In the genomic region with DNA sequence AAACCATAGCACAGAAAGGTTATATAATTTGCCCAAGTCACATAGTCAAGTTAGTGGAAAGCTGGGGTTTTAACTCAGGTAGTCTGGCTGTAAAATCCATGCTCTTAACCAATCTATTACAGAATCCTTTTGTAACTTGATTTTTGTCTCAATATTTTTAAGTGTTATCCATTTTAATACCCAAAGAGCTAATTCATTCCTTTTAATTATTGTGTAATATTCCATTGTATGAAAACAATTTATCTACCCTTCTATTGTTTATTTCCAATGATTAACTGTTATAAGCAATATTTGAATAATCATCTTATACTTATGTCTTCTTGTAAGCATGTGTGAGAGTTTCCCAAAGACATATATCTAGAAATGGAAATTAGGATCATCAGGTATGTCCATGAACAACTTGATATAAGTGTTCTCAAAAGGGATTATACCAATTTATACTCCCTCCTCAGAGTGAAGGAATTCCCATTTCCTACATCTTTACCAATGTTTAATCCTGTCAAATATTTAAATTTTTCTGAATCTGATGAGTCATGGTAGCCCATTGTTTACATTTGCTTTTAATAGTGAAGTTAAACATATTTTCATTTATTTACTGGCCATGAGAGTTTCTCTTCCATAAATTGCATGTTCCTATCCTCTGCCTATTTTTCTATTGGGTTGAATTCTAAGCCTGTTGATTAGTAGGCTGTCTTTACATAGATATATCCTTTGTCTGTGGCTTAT, we compare ENCODE assay signal across 19 cellular contexts. TPM values are rescaled to one million over a fixed set of nuclear protein-coding genes. Genes with fewer than 3 reads are reported as not detected.
DNase-seq lines count a peak whose midpoint lies in the region; ATAC-seq, FAIRE-seq and TF ChIP-seq lines count a peak whose summit lies in the region.
"Had no signal": no experiment of that assay in that cellular context is flagged by ENCODE, and none has a peak within 500 bp of the region (broad histone marks: within the 10 kb centered on the region; RNA-seq: fewer than 3 reads in every experiment).

No MANE protein-coding gene starts in this region.

- H3K27ac ChIP-seq in HepG2 (ENCODE audit: extremely low read length, insufficient read depth, low read length) (no peak overlapping the region), right lobe of liver (no peak overlapping the region), PC-9 (no peak overlapping the region), endothelial cell of umbilical vein (ENCODE audit: insufficient read depth, low read depth, low read length) (no peak overlapping the region), caudate nucleus (ENCODE audit: low read depth, low read length) (no peak overlapping the region)
- H3K27ac ChIP-seq: C4-2B had no signal

- dilution Hi-C loops in endothelial cell of umbilical vein (cut with MboI; ENCODE audit: extremely low pct_ligation_motif_present, low sequenced_read_pairs): no loop called here

- BruUV-seq in HepG2 (replicated peaks; lab: Mats Ljungman, UMichigan) (no TSS peak), PC-9 (replicated peaks; lab: Mats Ljungman, UMichigan) (no TSS peak), endothelial cell of umbilical vein (replicated peaks; lab: Mats Ljungman, UMichigan) (no TSS peak)

- no peak for DNase-seq in HepG2 (ENCODE audit: low spot score)
- no peak for DNase-seq in right lobe of liver
- DNase-seq in PC-9: no peak
- DNase-seq in endothelial cell of umbilical vein (ENCODE audit: low read depth, low spot score): no peak
- DNase-seq in stimulated activated CD4-positive, alpha-beta T cell treated with anti-CD3 and anti-CD28 coated beads, Interleukin-4, amount 100 ng/mL, for 24 hours: no peak
- no peak for DNase-seq in caudate nucleus (lab: John Stamatoyannopoulos, UW)
- DNase-seq in activated CD4-positive, CD25-positive, alpha-beta regulatory T cell (lab: John Stamatoyannopoulos, UW): no peak
- DNase-seq: BE2C; CD4-positive, alpha-beta memory T cell; DMS153; HCEC 1CT; HFFc6; KG1 had no signal

- TF ChIP-seq EP300 in HepG2 (IDR thresholded peaks at IDR 0.05; ENCODE audit: low read depth in 2 of 2, low read length in 2 of 2) (no peak), HepG2 (CRISPR knock-in tag; IDR thresholded peaks at IDR 0.05; ENCODE audit: borderline replicate concordance) (no peak)

- H3K9me2 ChIP-seq in PC-9 (ENCODE audit: insufficient read depth): no peaks in the 10 kb centered on the region

- H3K4me3 ChIP-seq in HepG2 (replicated peaks in 1 of 3; ENCODE audit: insufficient read depth in 1 of 3, low read depth in 2 of 3, low read length in 3 of 3) (no peak overlapping the region), right lobe of liver (no peak overlapping the region), PC-9 (no peak overlapping the region), endothelial cell of umbilical vein (replicated peaks in 1 of 3; ENCODE audit: insufficient read depth in 1 of 3, low read depth in 1 of 3, low read length in 3 of 3) (no peak overlapping the region)

- H3K27me3 ChIP-seq in HepG2 (ENCODE audit: control insufficient read depth in 1 of 2, insufficient read depth in 2 of 2, low read length in 2 of 2): no peaks in the 10 kb centered on the region
- H3K27me3 ChIP-seq in right lobe of liver: no peaks in the 10 kb centered on the region
- H3K27me3 ChIP-seq in PC-9 (ENCODE audit: insufficient read depth, low read depth): no peaks in the 10 kb centered on the region
- no peaks in the 10 kb centered on the region for H3K27me3 ChIP-seq in endothelial cell of umbilical vein (ENCODE audit: control insufficient read depth in 2 of 2, insufficient read depth in 2 of 2, low read length in 2 of 2)
- H3K27me3 ChIP-seq: BE2C had no signal

- H2AFZ ChIP-seq in HepG2 (ENCODE audit: low read length) (no peak overlapping the region), PC-9 (peak overlapping the region; percentile 12; the same call in 1 of the 2 replicates), endothelial cell of umbilical vein (ENCODE audit: low read depth, low read length) (no peak overlapping the region)

- no peaks in the 10 kb centered on the region for H4K20me1 ChIP-seq in HepG2 (ENCODE audit: insufficient read depth, low read length)
- no peaks in the 10 kb centered on the region for H4K20me1 ChIP-seq in PC-9 (ENCODE audit: insufficient read depth)
- H4K20me1 ChIP-seq in endothelial cell of umbilical vein (replicated peaks; ENCODE audit: control insufficient read depth, extremely low read depth, insufficient read depth, low read length): no peaks in the 10 kb centered on the region

- CTCF ChIA-PET in HepG2 (lab: Yijun Ruan, JAX; ENCODE audit: low intra/inter-chr PET ratio, low total read pairs): no interaction called here
- CTCF ChIA-PET in PC-9 (lab: Charles Lee): no interaction called here
- CTCF ChIA-PET in endothelial cell of umbilical vein (lab: Charles Lee): interaction anchor here (0.6 to 1.6 kb wide), 3 partner anchors 21 to 36 kb away, joined by 3 read pairs; partner anchors contain the start of gene ANKRD45

- ATAC-seq in HepG2 (no peak), right lobe of liver (no peak)

- no peak for TF ChIP-seq RAD21 in HepG2 (CRISPR knock-in tag; IDR thresholded peaks at IDR 0.05)

- in situ Hi-C loops in HepG2 (cut with HindIII; ENCODE audit: extremely low pct_ligation_motif_present, low pct_unique_long_range_greater_than_20kb): no loop called here

- FAIRE-seq in HepG2 (lab: Jason Lieb, UNC): no peak
- no peak for FAIRE-seq in endothelial cell of umbilical vein (lab: Jason Lieb, UNC)
- FAIRE-seq: A204.1, D721Med, HTR-8/SVneo had no signal

- no peaks in the 10 kb centered on the region for H3K4me1 ChIP-seq in HepG2 (ENCODE audit: insufficient read depth, low read length)
- H3K4me1 ChIP-seq in right lobe of liver: no peaks in the 10 kb centered on the region
- peaks cover 5% of the 10 kb centered on the region; the same call in 1 of the 2 replicates for H3K4me1 ChIP-seq in PC-9 (replicated peaks; ENCODE audit: insufficient read depth)
- no peaks in the 10 kb centered on the region for H3K4me1 ChIP-seq in endothelial cell of umbilical vein (ENCODE audit: control insufficient read depth, extremely low read depth, insufficient read depth, low read length)
- H3K4me1 ChIP-seq: BE2C had no signal

- no peaks in the 10 kb centered on the region for H3K36me3 ChIP-seq in HepG2 (replicated peaks in 1 of 2; ENCODE audit: control insufficient read depth in 1 of 2, insufficient read depth in 2 of 2, low read length in 2 of 2)
- no peaks in the 10 kb centered on the region for H3K36me3 ChIP-seq in right lobe of liver
- no peaks in the 10 kb centered on the region for H3K36me3 ChIP-seq in PC-9 (ENCODE audit: low read depth)
- H3K36me3 ChIP-seq in endothelial cell of umbilical vein (ENCODE audit: control insufficient read depth in 2 of 2, extremely low read depth in 1 of 2, insufficient read depth in 2 of 2, low read length in 2 of 2): no peaks in the 10 kb centered on the region
- H3K36me3 ChIP-seq: BE2C had no signal

- TF ChIP-seq CTCF in HepG2 (CRISPR knock-in tag; IDR thresholded peaks at IDR 0.05) (no peak), right lobe of liver (IDR thresholded peaks at IDR 0.05) (no peak), PC-9 (conservative IDR thresholded peaks at IDR 0.05) (no peak), endothelial cell of umbilical vein (IDR thresholded peaks at IDR 0.05; ENCODE audit: extremely low read depth in 1 of 2, insufficient read depth in 1 of 2, low read depth in 1 of 2, low read length in 2 of 2) (no peak)

- no peaks in the 10 kb centered on the region for H3K9me1 ChIP-seq in endothelial cell of umbilical vein (replicated peaks; ENCODE audit: control insufficient read depth, extremely low read depth, insufficient read depth, low read length)

- no peaks in the 10 kb centered on the region for H3F3A ChIP-seq in PC-9 (ENCODE audit: insufficient read depth, low read depth)

- H3K79me2 ChIP-seq in HepG2 (ENCODE audit: insufficient read depth, low read length) (no peaks in the 10 kb centered on the region), PC-9 (ENCODE audit: low read depth) (no peaks in the 10 kb centered on the region), endothelial cell of umbilical vein (ENCODE audit: control insufficient read depth, insufficient read depth, low read length) (no peaks in the 10 kb centered on the region)

- H3K9ac ChIP-seq in HepG2 (ENCODE audit: insufficient read depth, low read depth, low read length): no peak overlapping the region
- H3K9ac ChIP-seq in endothelial cell of umbilical vein (replicated peaks; ENCODE audit: extremely low read depth, insufficient read depth, low read length): no peak overlapping the region

- intact Hi-C loops in HepG2 (cut with micrococcal nuclease; ENCODE audit: unreplicated experiment) (no loop called here), right lobe of liver (cut with DNase I) (no loop called here), PC-9 (cut with micrococcal nuclease; ENCODE audit: unreplicated experiment) (no loop called here), endothelial cell of umbilical vein (cut with micrococcal nuclease) (no loop called here)

- POLR2A ChIA-PET in HepG2 (lab: Yijun Ruan, JAX) (no interaction called here), PC-9 (lab: Charles Lee; ENCODE audit: unreplicated experiment) (no interaction called here), endothelial cell of umbilical vein (lab: Charles Lee) (no interaction called here)

- H3K4me2 ChIP-seq in HepG2 (ENCODE audit: low read depth, low read length) (no peak overlapping the region), PC-9 (no peak overlapping the region), endothelial cell of umbilical vein (ENCODE audit: insufficient read depth, low read length) (no peak overlapping the region)

- H3K9me3 ChIP-seq in HepG2 (ENCODE audit: low read length) (no peaks in the 10 kb centered on the region), right lobe of liver (no peaks in the 10 kb centered on the region), PC-9 (ENCODE audit: insufficient read depth, low read depth) (no peaks in the 10 kb centered on the region; the same call in 1 of the 2 replicates), endothelial cell of umbilical vein (replicated peaks; ENCODE audit: control insufficient read depth, insufficient read depth, low read length) (no peaks in the 10 kb centered on the region)
- H3K9me3 ChIP-seq: BE2C had no signal

- TF ChIP-seq POLR2A in HepG2 (IDR thresholded peaks at IDR 0.05; ENCODE audit: insufficient read depth in 1 of 2, low read depth in 2 of 2, low read length in 2 of 2) (no peak), right lobe of liver (IDR thresholded peaks at IDR 0.05) (no peak), endothelial cell of umbilical vein (IDR thresholded peaks at IDR 0.05; ENCODE audit: low read depth, low read length) (no peak)

RNA-seq across cellular contexts. Expression of gene TEX50, which starts 13.9 kb away (rescaled TPM):
- total RNA-seq in HepG2 (2016; rRNA removed; fragmentation: Illumina TruSeq; extraction: Trizol) (not detected in 2 replicates), right lobe of liver (not detected), PC-9 (2021) (not detected in 2 replicates), endothelial cell of umbilical vein (not detected in 2 replicates)
- not detected in 2 replicates for total RNA-seq in HepG2 (2016; cell fraction: cytosol; rRNA removed; fragmentation: Illumina TruSeq; extraction: Trizol; ENCODE audit: low read depth)
- not detected in 2 replicates for total RNA-seq in HepG2 (2016; cell fraction: insoluble cytoplasmic fraction; rRNA removed; fragmentation: Illumina TruSeq; extraction: Trizol)
- not detected in 2 replicates for total RNA-seq in HepG2 (2016; cell fraction: membrane; rRNA removed; fragmentation: Illumina TruSeq; extraction: Trizol)
- not detected in 2 replicates for total RNA-seq in HepG2 (2016; cell fraction: nucleus; rRNA removed; fragmentation: Illumina TruSeq; extraction: Trizol)
- polyA plus RNA-seq in HepG2 (2011; rRNA removed) (not detected in 2 replicates), endothelial cell of umbilical vein (not detected in 2 replicates)
- not detected in 2 replicates for polyA plus RNA-seq in HepG2 (2011; cell fraction: cytosol; rRNA removed)
- not detected in 2 replicates for polyA plus RNA-seq in HepG2 (2011; cell fraction: nucleus; rRNA removed)
- polyA plus RNA-seq in HepG2 (2012): not detected in 2 replicates
- polyA plus RNA-seq in HepG2 (2016; cell fraction: cytosol; fragmentation: Illumina TruSeq; extraction: Trizol; ENCODE audit: low read depth): not detected in 2 replicates
- not detected in 2 replicates for polyA plus RNA-seq in HepG2 (2016; cell fraction: insoluble cytoplasmic fraction; fragmentation: Illumina TruSeq; extraction: Trizol; ENCODE audit: low read depth)
- polyA plus RNA-seq in HepG2 (2016; cell fraction: membrane; fragmentation: Illumina TruSeq; extraction: Trizol; ENCODE audit: low read depth): not detected in 2 replicates
- not detected in 2 replicates for polyA plus RNA-seq in HepG2 (2016; cell fraction: nucleus; fragmentation: Illumina TruSeq; extraction: Trizol; ENCODE audit: insufficient read depth, low read depth)
- polyA minus RNA-seq in HepG2 (2011; rRNA and poly(A)+ RNA removed; ENCODE audit: low replicate concordance): not detected in 2 replicates
- not detected in 2 replicates for polyA minus RNA-seq in HepG2 (2011; cell fraction: cytosol; rRNA and poly(A)+ RNA removed)
- polyA minus RNA-seq in HepG2 (2011; cell fraction: nucleus; rRNA and poly(A)+ RNA removed): not detected in 2 replicates
- polyA plus RNA-seq in endothelial cell of umbilical vein (2011; cell fraction: cytosol; rRNA removed): not detected in 2 replicates
- not detected in 2 replicates for polyA plus RNA-seq in endothelial cell of umbilical vein (2011; cell fraction: nucleus; rRNA removed)
- not detected in 2 replicates for polyA plus RNA-seq in endothelial cell of umbilical vein (2012)
- not detected in 2 replicates for polyA minus RNA-seq in endothelial cell of umbilical vein
- not detected for polyA minus RNA-seq in endothelial cell of umbilical vein (2011; cell fraction: cytosol; rRNA and poly(A)+ RNA removed)
- not detected in 2 replicates for polyA minus RNA-seq in endothelial cell of umbilical vein (2011; cell fraction: nucleus; rRNA and poly(A)+ RNA removed)
- total RNA-seq: CD4-positive, alpha-beta memory T cell; H4; HFFc6 had no signal
- polyA plus RNA-seq: AG04450; CD4-positive, alpha-beta memory T cell had no signal

RNA-seq across cellular contexts. Expression of gene ANKRD45, which starts 20.6 kb away (rescaled TPM):
- total RNA-seq in HepG2 (2016; rRNA removed; fragmentation: Illumina TruSeq; extraction: Trizol) (not detected in 2 replicates), right lobe of liver (under 1 TPM in 1 of 6 experiments, not detected in 5; 0.15 TPM), PC-9 (2021) (0.28 TPM in 1 of 2 replicates, not detected in the other), endothelial cell of umbilical vein (0.37 and 0.62 TPM in 2 replicates)
- total RNA-seq in HepG2 (2016; cell fraction: cytosol; rRNA removed; fragmentation: Illumina TruSeq; extraction: Trizol; ENCODE audit: low read depth): not detected in 2 replicates
- total RNA-seq in HepG2 (2016; cell fraction: insoluble cytoplasmic fraction; rRNA removed; fragmentation: Illumina TruSeq; extraction: Trizol): not detected in 2 replicates
- not detected in 2 replicates for total RNA-seq in HepG2 (2016; cell fraction: membrane; rRNA removed; fragmentation: Illumina TruSeq; extraction: Trizol)
- total RNA-seq in HepG2 (2016; cell fraction: nucleus; rRNA removed; fragmentation: Illumina TruSeq; extraction: Trizol): not detected in 2 replicates
- polyA plus RNA-seq in HepG2 (2011; rRNA removed) (not detected in 2 replicates), endothelial cell of umbilical vein (0.19 and 0.21 TPM in 2 replicates)
- polyA plus RNA-seq in HepG2 (2011; cell fraction: cytosol; rRNA removed): not detected in 2 replicates
- not detected in 2 replicates for polyA plus RNA-seq in HepG2 (2011; cell fraction: nucleus; rRNA removed)
- not detected in 2 replicates for polyA plus RNA-seq in HepG2 (2012)
- polyA plus RNA-seq in HepG2 (2016; cell fraction: cytosol; fragmentation: Illumina TruSeq; extraction: Trizol; ENCODE audit: low read depth): not detected in 2 replicates
- polyA plus RNA-seq in HepG2 (2016; cell fraction: insoluble cytoplasmic fraction; fragmentation: Illumina TruSeq; extraction: Trizol; ENCODE audit: low read depth): not detected in 2 replicates
- not detected in 2 replicates for polyA plus RNA-seq in HepG2 (2016; cell fraction: membrane; fragmentation: Illumina TruSeq; extraction: Trizol; ENCODE audit: low read depth)
- not detected in 2 replicates for polyA plus RNA-seq in HepG2 (2016; cell fraction: nucleus; fragmentation: Illumina TruSeq; extraction: Trizol; ENCODE audit: insufficient read depth, low read depth)
- not detected in 2 replicates for polyA minus RNA-seq in HepG2 (2011; rRNA and poly(A)+ RNA removed; ENCODE audit: low replicate concordance)
- not detected in 2 replicates for polyA minus RNA-seq in HepG2 (2011; cell fraction: cytosol; rRNA and poly(A)+ RNA removed)
- not detected in 2 replicates for polyA minus RNA-seq in HepG2 (2011; cell fraction: nucleus; rRNA and poly(A)+ RNA removed)
- polyA plus RNA-seq in endothelial cell of umbilical vein (2011; cell fraction: cytosol; rRNA removed): 0.25 and 0.34 TPM in 2 replicates
- 0.16 and 0.29 TPM in 2 replicates for polyA plus RNA-seq in endothelial cell of umbilical vein (2011; cell fraction: nucleus; rRNA removed)
- polyA plus RNA-seq in endothelial cell of umbilical vein (2012): 0.21 TPM in 1 of 2 replicates, not detected in the other
- polyA minus RNA-seq in endothelial cell of umbilical vein: 0.21 TPM in 1 of 2 replicates, not detected in the other
- polyA minus RNA-seq in endothelial cell of umbilical vein (2011; cell fraction: cytosol; rRNA and poly(A)+ RNA removed): not detected
- 0.48 and 0.53 TPM in 2 replicates for polyA minus RNA-seq in endothelial cell of umbilical vein (2011; cell fraction: nucleus; rRNA and poly(A)+ RNA removed)
- total RNA-seq: CD4-positive, alpha-beta memory T cell had no signal
- polyA plus RNA-seq: CD4-positive, alpha-beta memory T cell had no signal

RNA-seq across cellular contexts. Expression of gene SLC9C2, which starts 46.2 kb away (rescaled TPM):
- total RNA-seq in HepG2 (2016; rRNA removed; fragmentation: Illumina TruSeq; extraction: Trizol): not detected in 2 replicates
- not detected in 2 replicates for total RNA-seq in HepG2 (2016; cell fraction: cytosol; rRNA removed; fragmentation: Illumina TruSeq; extraction: Trizol; ENCODE audit: low read depth)
- total RNA-seq in HepG2 (2016; cell fraction: insoluble cytoplasmic fraction; rRNA removed; fragmentation: Illumina TruSeq; extraction: Trizol): not detected in 2 replicates
- not detected in 2 replicates for total RNA-seq in HepG2 (2016; cell fraction: membrane; rRNA removed; fragmentation: Illumina TruSeq; extraction: Trizol)
- total RNA-seq in HepG2 (2016; cell fraction: nucleus; rRNA removed; fragmentation: Illumina TruSeq; extraction: Trizol): not detected in 2 replicates
- polyA plus RNA-seq in HepG2 (2011; rRNA removed): 0.03 TPM in 1 of 2 replicates, not detected in the other
- polyA plus RNA-seq in HepG2 (2011; cell fraction: cytosol; rRNA removed): not detected in 2 replicates
- not detected in 2 replicates for polyA plus RNA-seq in HepG2 (2011; cell fraction: nucleus; rRNA removed)
- polyA plus RNA-seq in HepG2 (2012): not detected in 2 replicates
- not detected in 2 replicates for polyA plus RNA-seq in HepG2 (2016; cell fraction: cytosol; fragmentation: Illumina TruSeq; extraction: Trizol; ENCODE audit: low read depth)
- not detected in 2 replicates for polyA plus RNA-seq in HepG2 (2016; cell fraction: insoluble cytoplasmic fraction; fragmentation: Illumina TruSeq; extraction: Trizol; ENCODE audit: low read depth)
- not detected in 2 replicates for polyA plus RNA-seq in HepG2 (2016; cell fraction: membrane; fragmentation: Illumina TruSeq; extraction: Trizol; ENCODE audit: low read depth)
- polyA plus RNA-seq in HepG2 (2016; cell fraction: nucleus; fragmentation: Illumina TruSeq; extraction: Trizol; ENCODE audit: insufficient read depth, low read depth): not detected in 2 replicates
- not detected in 2 replicates for polyA minus RNA-seq in HepG2 (2011; rRNA and poly(A)+ RNA removed; ENCODE audit: low replicate concordance)
- polyA minus RNA-seq in HepG2 (2011; cell fraction: cytosol; rRNA and poly(A)+ RNA removed): not detected in 2 replicates
- polyA minus RNA-seq in HepG2 (2011; cell fraction: nucleus; rRNA and poly(A)+ RNA removed): not detected in 2 replicates
- not detected for total RNA-seq in right lobe of liver
- not detected in 2 replicates for total RNA-seq in PC-9 (2021)
- total RNA-seq in endothelial cell of umbilical vein: 0.15 TPM in 1 of 2 replicates, not detected in the other
- not detected in 2 replicates for polyA plus RNA-seq in endothelial cell of umbilical vein
- polyA plus RNA-seq in endothelial cell of umbilical vein (2011; cell fraction: cytosol; rRNA removed): 0.10 TPM in 1 of 2 replicates, not detected in the other
- not detected in 2 replicates for polyA plus RNA-seq in endothelial cell of umbilical vein (2011; cell fraction: nucleus; rRNA removed)
- not detected in 2 replicates for polyA plus RNA-seq in endothelial cell of umbilical vein (2012)
- polyA minus RNA-seq in endothelial cell of umbilical vein: not detected in 2 replicates
- not detected for polyA minus RNA-seq in endothelial cell of umbilical vein (2011; cell fraction: cytosol; rRNA and poly(A)+ RNA removed)
- not detected in 2 replicates for polyA minus RNA-seq in endothelial cell of umbilical vein (2011; cell fraction: nucleus; rRNA and poly(A)+ RNA removed)
- total RNA-seq: CD4-positive, alpha-beta memory T cell; H4; HFFc6 had no signal
- polyA plus RNA-seq: AG04450; CD4-positive, alpha-beta memory T cell had no signal
